In genomic region chr2:64228126-64228678, GRCh38 we compare ENCODE assay signal across 1 cellular context.
TF ChIP-seq lines count a peak whose summit lies in the region.

No MANE protein-coding gene starts in this region.

TF ChIP-seq in HepG2, 621 proteins besides CTCF, POLR2A, EP300 and RAD21 (continued from another document and continues in another):
- TF ChIP-seq PBX3 (CRISPR knock-in tag; IDR thresholded peaks at IDR 0.05; ENCODE audit: borderline replicate concordance) (no peak), SOX6 (IDR thresholded peaks at IDR 0.05) (no peak), SOX6 (CRISPR knock-in tag; IDR thresholded peaks at IDR 0.05) (no peak), XBP1 (CRISPR knock-in tag; IDR thresholded peaks at IDR 0.05) (no peak), JUNB (CRISPR knock-in tag; IDR thresholded peaks at IDR 0.05; ENCODE audit: borderline replicate concordance) (no peak), ZBTB26 (CRISPR knock-in tag; IDR thresholded peaks at IDR 0.05; ENCODE audit: borderline replicate concordance) (no peak), ZNF225 (CRISPR knock-in tag; IDR thresholded peaks at IDR 0.05) (no peak), PPARG (CRISPR knock-in tag; conservative IDR thresholded peaks at IDR 0.05) (no peak), POLR2AphosphoS5 (IDR thresholded peaks at IDR 0.05; ENCODE audit: low read depth, low read length) (no peak), ARID3A (IDR thresholded peaks at IDR 0.05; ENCODE audit: low read depth, low read length) (no peak), NFRKB (IDR thresholded peaks at IDR 0.05) (no peak), ZNF841 (CRISPR knock-in tag; IDR thresholded peaks at IDR 0.05; ENCODE audit: borderline replicate concordance) (no peak), THAP7 (CRISPR knock-in tag; IDR thresholded peaks at IDR 0.05) (no peak), ZNF432 (CRISPR knock-in tag; IDR thresholded peaks at IDR 0.05; ENCODE audit: borderline replicate concordance) (no peak), TFE3 (CRISPR knock-in tag; IDR thresholded peaks at IDR 0.05) (no peak), STAT5B (CRISPR knock-in tag; IDR thresholded peaks at IDR 0.05) (no peak), PCBP2 (optimal IDR thresholded peaks at IDR 0.05; ENCODE audit: low read depth, low read length, poor library complexity, severe bottlenecking) (no peak), TCF7 (IDR thresholded peaks at IDR 0.05; ENCODE audit: low read depth) (no peak), IRF9 (CRISPR knock-in tag; IDR thresholded peaks at IDR 0.05; ENCODE audit: borderline replicate concordance) (no peak), AKAP8 (CRISPR knock-in tag; IDR thresholded peaks at IDR 0.05) (no peak), HOXA3 (CRISPR knock-in tag; IDR thresholded peaks at IDR 0.05) (peak; percentile 31; the same call in 1 of the 2 replicates), MXD1 (CRISPR knock-in tag; IDR thresholded peaks at IDR 0.05) (no peak), HHEX (CRISPR knock-in tag; IDR thresholded peaks at IDR 0.05) (no peak), REPIN1 (CRISPR knock-in tag; IDR thresholded peaks at IDR 0.05; ENCODE audit: borderline replicate concordance, low read depth) (0 out of 2 replicates have a peak, but pooled peaks have one; percentile 46), HNF4G (IDR thresholded peaks at IDR 0.05; ENCODE audit: borderline replicate concordance, low read depth, low read length) (no peak), HNF4G (CRISPR knock-in tag; IDR thresholded peaks at IDR 0.05; ENCODE audit: borderline replicate concordance, low read depth) (no peak), KDM5A (IDR thresholded peaks at IDR 0.05; ENCODE audit: borderline replicate concordance, low read length) (no peak), FOSL1 (CRISPR knock-in tag; IDR thresholded peaks at IDR 0.05; ENCODE audit: borderline replicate concordance) (no peak), USF2 (IDR thresholded peaks at IDR 0.05; ENCODE audit: low read depth, low read length) (no peak), USF2 (CRISPR knock-in tag; IDR thresholded peaks at IDR 0.05; ENCODE audit: borderline replicate concordance) (no peak), DNMT1 (CRISPR knock-in tag; IDR thresholded peaks at IDR 0.05) (no peak), FOXO1 (CRISPR knock-in tag; IDR thresholded peaks at IDR 0.05) (peak; percentile 34; the same call in 1 of the 2 replicates), THYN1 (CRISPR knock-in tag; IDR thresholded peaks at IDR 0.05; ENCODE audit: borderline replicate concordance, low read depth) (no peak), RARA (CRISPR knock-in tag; IDR thresholded peaks at IDR 0.05) (0 out of 2 replicates have a peak, but pooled peaks have one; percentile 7), ZNF883 (CRISPR knock-in tag; IDR thresholded peaks at IDR 0.05; ENCODE audit: not compliant biosample characterization) (no peak), NPAS2 (CRISPR knock-in tag; IDR thresholded peaks at IDR 0.05; ENCODE audit: borderline replicate concordance) (no peak), RORA (CRISPR knock-in tag; IDR thresholded peaks at IDR 0.05) (no peak), HINFP (CRISPR knock-in tag; IDR thresholded peaks at IDR 0.05; ENCODE audit: low read depth) (no peak), ZNF142 (CRISPR knock-in tag; IDR thresholded peaks at IDR 0.05) (no peak), KLF9 (CRISPR knock-in tag; IDR thresholded peaks at IDR 0.05; ENCODE audit: low read depth) (no peak)
